1 cellular context compared by ENCODE assay signal in the genomic region with DNA sequence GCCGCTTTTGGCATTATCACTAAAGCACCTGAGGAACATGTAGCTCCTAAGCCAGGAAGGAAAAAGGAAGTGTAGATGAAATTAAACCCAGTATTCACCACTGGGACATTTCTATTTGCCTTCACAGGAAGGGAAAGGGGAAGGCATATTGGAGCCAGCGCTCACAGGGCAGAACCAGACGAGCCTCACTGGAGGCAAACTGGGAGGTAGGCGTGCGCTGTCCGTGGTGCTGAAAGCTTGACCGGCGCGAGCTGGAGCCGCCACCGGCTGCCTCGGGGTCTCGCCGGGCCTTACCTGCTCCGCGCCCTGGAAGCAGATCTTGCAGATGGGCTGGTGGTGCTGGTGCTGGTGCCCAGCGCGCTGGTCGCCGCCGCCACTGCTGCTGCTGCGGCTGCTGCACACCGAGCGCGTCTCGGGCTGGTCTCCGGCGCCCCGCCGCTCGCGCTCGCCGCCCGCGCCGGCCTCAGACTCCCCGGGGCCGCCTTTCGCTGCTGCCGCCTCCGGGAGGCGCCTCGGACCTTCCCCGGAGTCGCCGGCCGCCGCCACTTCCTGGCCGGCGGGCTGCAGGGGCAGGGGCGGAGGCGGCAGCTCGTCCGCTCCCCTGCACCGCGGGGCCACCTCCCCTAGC.
A peak's percentile ranks its signal among the peaks of the same experiment; 100 is the strongest.
TF ChIP-seq lines count a peak whose summit lies in the region.

No MANE protein-coding gene starts in this region.

TF ChIP-seq in HepG2, 621 proteins besides CTCF, POLR2A, EP300 and RAD21 (continued from another document and continues in another):
- TF ChIP-seq, protein P1, sequence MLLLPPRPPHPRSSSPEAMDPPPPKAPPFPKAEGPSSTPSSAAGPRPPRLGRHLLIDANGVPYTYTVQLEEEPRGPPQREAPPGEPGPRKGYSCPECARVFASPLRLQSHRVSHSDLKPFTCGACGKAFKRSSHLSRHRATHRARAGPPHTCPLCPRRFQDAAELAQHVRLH (CRISPR knock-in tag; IDR thresholded peaks at IDR 0.05; ENCODE audit: borderline replicate concordance, low read depth): peak; percentile 57; the same call in 1 of the 2 replicates
- TF ChIP-seq, protein P2, sequence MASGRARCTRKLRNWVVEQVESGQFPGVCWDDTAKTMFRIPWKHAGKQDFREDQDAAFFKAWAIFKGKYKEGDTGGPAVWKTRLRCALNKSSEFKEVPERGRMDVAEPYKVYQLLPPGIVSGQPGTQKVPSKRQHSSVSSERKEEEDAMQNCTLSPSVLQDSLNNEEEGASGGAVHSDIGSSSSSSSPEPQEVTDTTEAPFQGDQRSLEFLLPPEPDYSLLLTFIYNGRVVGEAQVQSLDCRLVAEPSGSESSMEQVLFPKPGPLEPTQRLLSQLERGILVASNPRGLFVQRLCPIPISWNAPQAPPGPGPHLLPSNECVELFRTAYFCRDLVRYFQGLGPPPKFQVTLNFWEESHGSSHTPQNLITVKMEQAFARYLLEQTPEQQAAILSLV (CRISPR knock-in tag; IDR thresholded peaks at IDR 0.05; ENCODE audit: borderline replicate concordance): no peak
- no peak for TF ChIP-seq ESRRA (CRISPR knock-in tag; IDR thresholded peaks at IDR 0.05; ENCODE audit: low read depth)
- TF ChIP-seq CBFB (CRISPR knock-in tag; IDR thresholded peaks at IDR 0.05): no peak
- TF ChIP-seq, protein P3, sequence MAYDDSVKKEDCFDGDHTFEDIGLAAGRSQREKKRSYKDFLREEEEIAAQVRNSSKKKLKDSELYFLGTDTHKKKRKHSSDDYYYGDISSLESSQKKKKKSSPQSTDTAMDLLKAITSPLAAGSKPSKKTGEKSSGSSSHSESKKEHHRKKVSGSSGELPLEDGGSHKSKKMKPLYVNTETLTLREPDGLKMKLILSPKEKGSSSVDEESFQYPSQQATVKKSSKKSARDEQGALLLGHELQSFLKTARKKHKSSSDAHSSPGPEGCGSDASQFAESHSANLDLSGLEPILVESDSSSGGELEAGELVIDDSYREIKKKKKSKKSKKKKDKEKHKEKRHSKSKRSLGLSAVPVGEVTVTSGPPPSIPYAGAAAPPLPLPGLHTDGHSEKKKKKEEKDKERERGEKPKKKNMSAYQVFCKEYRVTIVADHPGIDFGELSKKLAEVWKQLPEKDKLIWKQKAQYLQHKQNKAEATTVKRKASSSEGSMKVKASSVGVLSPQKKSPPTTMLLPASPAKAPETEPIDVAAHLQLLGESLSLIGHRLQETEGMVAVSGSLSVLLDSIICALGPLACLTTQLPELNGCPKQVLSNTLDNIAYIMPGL (CRISPR knock-in tag; IDR thresholded peaks at IDR 0.05; ENCODE audit: borderline replicate concordance in 1 of 2, low read depth in 1 of 2): no peak
- TF ChIP-seq TBP (CRISPR knock-in tag; IDR thresholded peaks at IDR 0.05): no peak
- TF ChIP-seq, protein P4, sequence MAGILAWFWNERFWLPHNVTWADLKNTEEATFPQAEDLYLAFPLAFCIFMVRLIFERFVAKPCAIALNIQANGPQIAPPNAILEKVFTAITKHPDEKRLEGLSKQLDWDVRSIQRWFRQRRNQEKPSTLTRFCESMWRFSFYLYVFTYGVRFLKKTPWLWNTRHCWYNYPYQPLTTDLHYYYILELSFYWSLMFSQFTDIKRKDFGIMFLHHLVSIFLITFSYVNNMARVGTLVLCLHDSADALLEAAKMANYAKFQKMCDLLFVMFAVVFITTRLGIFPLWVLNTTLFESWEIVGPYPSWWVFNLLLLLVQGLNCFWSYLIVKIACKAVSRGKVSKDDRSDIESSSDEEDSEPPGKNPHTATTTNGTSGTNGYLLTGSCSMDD (CRISPR knock-in tag; IDR thresholded peaks at IDR 0.05): no peak
- TF ChIP-seq, protein P5, sequence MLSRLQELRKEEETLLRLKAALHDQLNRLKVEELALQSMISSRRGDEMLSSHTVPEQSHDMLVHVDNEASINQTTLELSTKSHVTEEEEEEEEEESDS (CRISPR knock-in tag; IDR thresholded peaks at IDR 0.05; ENCODE audit: borderline replicate concordance): no peak
- no peak for TF ChIP-seq PRMT3 (CRISPR knock-in tag; IDR thresholded peaks at IDR 0.05; ENCODE audit: borderline replicate concordance, low read depth)
- TF ChIP-seq FOXP1 (IDR thresholded peaks at IDR 0.05): no peak
- TF ChIP-seq FOXP1 (CRISPR knock-in tag; IDR thresholded peaks at IDR 0.05): no peak
- TF ChIP-seq ARNT2 (CRISPR knock-in tag; IDR thresholded peaks at IDR 0.05; ENCODE audit: low read depth): no peak
- TF ChIP-seq, protein P6, sequence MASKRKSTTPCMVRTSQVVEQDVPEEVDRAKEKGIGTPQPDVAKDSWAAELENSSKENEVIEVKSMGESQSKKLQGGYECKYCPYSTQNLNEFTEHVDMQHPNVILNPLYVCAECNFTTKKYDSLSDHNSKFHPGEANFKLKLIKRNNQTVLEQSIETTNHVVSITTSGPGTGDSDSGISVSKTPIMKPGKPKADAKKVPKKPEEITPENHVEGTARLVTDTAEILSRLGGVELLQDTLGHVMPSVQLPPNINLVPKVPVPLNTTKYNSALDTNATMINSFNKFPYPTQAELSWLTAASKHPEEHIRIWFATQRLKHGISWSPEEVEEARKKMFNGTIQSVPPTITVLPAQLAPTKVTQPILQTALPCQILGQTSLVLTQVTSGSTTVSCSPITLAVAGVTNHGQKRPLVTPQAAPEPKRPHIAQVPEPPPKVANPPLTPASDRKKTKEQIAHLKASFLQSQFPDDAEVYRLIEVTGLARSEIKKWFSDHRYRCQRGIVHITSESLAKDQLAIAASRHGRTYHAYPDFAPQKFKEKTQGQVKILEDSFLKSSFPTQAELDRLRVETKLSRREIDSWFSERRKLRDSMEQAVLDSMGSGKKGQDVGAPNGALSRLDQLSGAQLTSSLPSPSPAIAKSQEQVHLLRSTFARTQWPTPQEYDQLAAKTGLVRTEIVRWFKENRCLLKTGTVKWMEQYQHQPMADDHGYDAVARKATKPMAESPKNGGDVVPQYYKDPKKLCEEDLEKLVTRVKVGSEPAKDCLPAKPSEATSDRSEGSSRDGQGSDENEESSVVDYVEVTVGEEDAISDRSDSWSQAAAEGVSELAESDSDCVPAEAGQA (IDR thresholded peaks at IDR 0.05; ENCODE audit: low read depth): no peak
- TF ChIP-seq, protein P6 (CRISPR knock-in tag; IDR thresholded peaks at IDR 0.05; ENCODE audit: borderline replicate concordance): no peak
- TF ChIP-seq, protein P7, sequence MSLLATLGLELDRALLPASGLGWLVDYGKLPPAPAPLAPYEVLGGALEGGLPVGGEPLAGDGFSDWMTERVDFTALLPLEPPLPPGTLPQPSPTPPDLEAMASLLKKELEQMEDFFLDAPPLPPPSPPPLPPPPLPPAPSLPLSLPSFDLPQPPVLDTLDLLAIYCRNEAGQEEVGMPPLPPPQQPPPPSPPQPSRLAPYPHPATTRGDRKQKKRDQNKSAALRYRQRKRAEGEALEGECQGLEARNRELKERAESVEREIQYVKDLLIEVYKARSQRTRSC (CRISPR knock-in tag; IDR thresholded peaks at IDR 0.05; ENCODE audit: low read depth): no peak
- 0 out of 2 replicates have a peak, but pooled peaks have one; percentile 24 for TF ChIP-seq FOSL2 (CRISPR knock-in tag; IDR thresholded peaks at IDR 0.05)
- no peak for TF ChIP-seq ZNF432 (CRISPR knock-in tag; IDR thresholded peaks at IDR 0.05; ENCODE audit: borderline replicate concordance)
- no peak for TF ChIP-seq GLI4 (CRISPR knock-in tag; IDR thresholded peaks at IDR 0.05; ENCODE audit: borderline replicate concordance)
- no peak for TF ChIP-seq ZNF333 (CRISPR knock-in tag; IDR thresholded peaks at IDR 0.05; ENCODE audit: borderline replicate concordance)
- TF ChIP-seq TOE1 (CRISPR knock-in tag; IDR thresholded peaks at IDR 0.05): no peak
- no peak for TF ChIP-seq ZNF337 (CRISPR knock-in tag; IDR thresholded peaks at IDR 0.05; ENCODE audit: borderline replicate concordance, low read depth)
- no peak for TF ChIP-seq ZSCAN25 (CRISPR knock-in tag; IDR thresholded peaks at IDR 0.05)
- TF ChIP-seq MAFK (conservative IDR thresholded peaks at IDR 0.05 in 1 of 2, IDR thresholded peaks at IDR 0.05 in 1 of 2; ENCODE audit: low read length in 2 of 2): no peak
- no peak for TF ChIP-seq NFKBIZ (CRISPR knock-in tag; IDR thresholded peaks at IDR 0.05)
- TF ChIP-seq REXO4 (CRISPR knock-in tag; IDR thresholded peaks at IDR 0.05; ENCODE audit: borderline replicate concordance): no peak
- no peak for TF ChIP-seq ZNF761 (CRISPR knock-in tag; conservative IDR thresholded peaks at IDR 0.05)
- no peak for TF ChIP-seq XBP1 (CRISPR knock-in tag; IDR thresholded peaks at IDR 0.05)
- TF ChIP-seq, protein P8, sequence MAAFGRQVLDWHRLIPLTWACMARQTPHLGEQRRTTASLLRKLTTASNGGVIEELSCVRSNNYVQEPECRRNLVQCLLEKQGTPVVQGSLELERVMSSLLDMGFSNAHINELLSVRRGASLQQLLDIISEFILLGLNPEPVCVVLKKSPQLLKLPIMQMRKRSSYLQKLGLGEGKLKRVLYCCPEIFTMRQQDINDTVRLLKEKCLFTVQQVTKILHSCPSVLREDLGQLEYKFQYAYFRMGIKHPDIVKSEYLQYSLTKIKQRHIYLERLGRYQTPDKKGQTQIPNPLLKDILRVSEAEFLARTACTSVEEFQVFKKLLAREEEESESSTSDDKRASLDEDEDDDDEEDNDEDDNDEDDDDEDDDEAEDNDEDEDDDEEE (CRISPR knock-in tag; IDR thresholded peaks at IDR 0.05): no peak
- TF ChIP-seq TBL1XR1 (IDR thresholded peaks at IDR 0.05; ENCODE audit: borderline replicate concordance, low read length, partially characterized antibody): no peak
- TF ChIP-seq SOX13 (IDR thresholded peaks at IDR 0.05): no peak
- TF ChIP-seq SOX13 (CRISPR knock-in tag; conservative IDR thresholded peaks at IDR 0.05 in 1 of 2, IDR thresholded peaks at IDR 0.05 in 1 of 2): no peak
- TF ChIP-seq, protein P9, sequence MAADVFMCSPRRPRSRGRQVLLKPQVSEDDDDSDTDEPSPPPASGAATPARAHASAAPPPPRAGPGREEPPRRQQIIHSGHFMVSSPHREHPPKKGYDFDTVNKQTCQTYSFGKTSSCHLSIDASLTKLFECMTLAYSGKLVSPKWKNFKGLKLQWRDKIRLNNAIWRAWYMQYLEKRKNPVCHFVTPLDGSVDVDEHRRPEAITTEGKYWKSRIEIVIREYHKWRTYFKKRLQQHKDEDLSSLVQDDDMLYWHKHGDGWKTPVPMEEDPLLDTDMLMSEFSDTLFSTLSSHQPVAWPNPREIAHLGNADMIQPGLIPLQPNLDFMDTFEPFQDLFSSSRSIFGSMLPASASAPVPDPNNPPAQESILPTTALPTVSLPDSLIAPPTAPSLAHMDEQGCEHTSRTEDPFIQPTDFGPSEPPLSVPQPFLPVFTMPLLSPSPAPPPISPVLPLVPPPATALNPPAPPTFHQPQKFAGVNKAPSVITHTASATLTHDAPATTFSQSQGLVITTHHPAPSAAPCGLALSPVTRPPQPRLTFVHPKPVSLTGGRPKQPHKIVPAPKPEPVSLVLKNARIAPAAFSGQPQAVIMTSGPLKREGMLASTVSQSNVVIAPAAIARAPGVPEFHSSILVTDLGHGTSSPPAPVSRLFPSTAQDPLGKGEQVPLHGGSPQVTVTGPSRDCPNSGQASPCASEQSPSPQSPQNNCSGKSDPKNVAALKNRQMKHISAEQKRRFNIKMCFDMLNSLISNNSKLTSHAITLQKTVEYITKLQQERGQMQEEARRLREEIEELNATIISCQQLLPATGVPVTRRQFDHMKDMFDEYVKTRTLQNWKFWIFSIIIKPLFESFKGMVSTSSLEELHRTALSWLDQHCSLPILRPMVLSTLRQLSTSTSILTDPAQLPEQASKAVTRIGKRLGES (CRISPR knock-in tag; IDR thresholded peaks at IDR 0.05; ENCODE audit: borderline replicate concordance): peak; percentile 40; the same call in 1 of the 2 replicates
- TF ChIP-seq ETV5 (CRISPR knock-in tag; IDR thresholded peaks at IDR 0.05; ENCODE audit: borderline replicate concordance): no peak
- TF ChIP-seq, protein P10, sequence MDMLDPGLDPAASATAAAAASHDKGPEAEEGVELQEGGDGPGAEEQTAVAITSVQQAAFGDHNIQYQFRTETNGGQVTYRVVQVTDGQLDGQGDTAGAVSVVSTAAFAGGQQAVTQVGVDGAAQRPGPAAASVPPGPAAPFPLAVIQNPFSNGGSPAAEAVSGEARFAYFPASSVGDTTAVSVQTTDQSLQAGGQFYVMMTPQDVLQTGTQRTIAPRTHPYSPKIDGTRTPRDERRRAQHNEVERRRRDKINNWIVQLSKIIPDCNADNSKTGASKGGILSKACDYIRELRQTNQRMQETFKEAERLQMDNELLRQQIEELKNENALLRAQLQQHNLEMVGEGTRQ (IDR thresholded peaks at IDR 0.05; ENCODE audit: low read depth, low read length): no peak
- TF ChIP-seq, protein P10 (CRISPR knock-in tag; IDR thresholded peaks at IDR 0.05; ENCODE audit: borderline replicate concordance): no peak
- TF ChIP-seq ISX (CRISPR knock-in tag; conservative IDR thresholded peaks at IDR 0.05): no peak
